ENCODE assay signal across 29 cellular contexts in genomic region chrX:130555757-130556156, GRCh38.
"Had no signal": no experiment of that assay in that cellular context is flagged by ENCODE, and none has a peak within 500 bp of the region (broad histone marks: within the 10 kb centered on the region; RNA-seq: fewer than 3 reads in every experiment).

No MANE protein-coding gene starts in this region.

- H3K4me1 ChIP-seq: left lung, lower lobe of right lung, prostate gland, suprapubic skin, upper lobe of right lung had no signal

- DNase-seq: hippocampal formation; kidney glomerular epithelial cell; left cardiac atrium; left lung; lower lobe of right lung; mammary epithelial cell; mesendoderm; naive B cell; ovary; retina; right cardiac atrium; stimulated activated CD4-positive, alpha-beta T cell treated with anti-CD3 and anti-CD28 coated beads, Interleukin-12 subunit alpha, Interleukin-12 subunit beta, amount 100 ng/mL, for 4 hours; stimulated activated CD4-positive, alpha-beta T cell treated with anti-CD3 and anti-CD28 coated beads, Interleukin-15, amount 100 ng/mL, for 24 hours; stimulated activated CD4-positive, alpha-beta T cell treated with anti-CD3 and anti-CD28 coated beads, Interleukin-2, amount 100 ng/mL, for 24 hours; stimulated activated CD4-positive, alpha-beta T cell treated with anti-CD3 and anti-CD28 coated beads, Interleukin-4, amount 100 ng/mL, for 1 hour; stimulated activated naive CD4-positive, alpha-beta T cell; tibial artery; trophoblast cell; upper lobe of right lung had no signal

- FAIRE-seq: keratinocyte, urothelium cell line had no signal

- H3K27ac Mint-ChIP-seq: mesothelial cell of epicardium; naive B cell; natural killer cell treated with Interleukin-12 subunit alpha and Interleukin-12 subunit beta and Interleukin-15 and Interleukin-18, amount 100 ng/mL, for 72 hours; stimulated activated effector memory CD8-positive, alpha-beta T cell treated with anti-CD3 and anti-CD28 coated beads, Interleukin-12 subunit alpha, Interleukin-12 subunit beta, amount 100 ng/mL, for 72 hours; stimulated activated naive CD8-positive, alpha-beta T cell treated with anti-CD3 and anti-CD28 coated beads, Interleukin-15, Interleukin-2, amounts not matched to agents 100 ng/mL and 50 ng/mL, for 24 hours had no signal

- H3K36me3 Mint-ChIP-seq: mesothelial cell of epicardium; naive B cell; natural killer cell treated with Interleukin-12 subunit alpha and Interleukin-12 subunit beta and Interleukin-15 and Interleukin-18, amount 100 ng/mL, for 72 hours; stimulated activated effector memory CD8-positive, alpha-beta T cell treated with anti-CD3 and anti-CD28 coated beads, Interleukin-12 subunit alpha, Interleukin-12 subunit beta, amount 100 ng/mL, for 72 hours had no signal

- H3K27ac ChIP-seq: left lung, lower lobe of right lung, ovary, prostate gland, suprapubic skin, thoracic aorta, tibial artery, upper lobe of right lung had no signal

- H3K4me3 ChIP-seq: left lung, lower lobe of right lung, ovary, prostate gland, skin epidermis, suprapubic skin, thoracic aorta, tibial artery, upper lobe of right lung had no signal

- H3K9me3 ChIP-seq: left lung, lower lobe of right lung, ovary, prostate gland, suprapubic skin, thoracic aorta, tibial artery, upper lobe of right lung had no signal

- H3K27me3 ChIP-seq: left lung, ovary, suprapubic skin, tibial artery, upper lobe of right lung had no signal

- ATAC-seq: left cardiac atrium; left lung; lower lobe of right lung; natural killer cell treated with Interleukin-12 subunit alpha and Interleukin-12 subunit beta and Interleukin-15 and Interleukin-18, amount 100 ng/mL, for 72 hours; right cardiac atrium; stimulated activated effector memory CD8-positive, alpha-beta T cell treated with anti-CD3 and anti-CD28 coated beads, Interleukin-12 subunit alpha, Interleukin-12 subunit beta, amount 100 ng/mL, for 72 hours; upper lobe of right lung had no signal

- H3K4me1 Mint-ChIP-seq: mesothelial cell of epicardium; stimulated activated effector memory CD8-positive, alpha-beta T cell treated with anti-CD3 and anti-CD28 coated beads, Interleukin-12 subunit alpha, Interleukin-12 subunit beta, amount 100 ng/mL, for 72 hours had no signal

- H3K36me3 ChIP-seq: left lung, lower lobe of right lung, ovary, prostate gland, suprapubic skin, thoracic aorta, tibial artery, upper lobe of right lung had no signal

- H3K9me3 Mint-ChIP-seq: mesothelial cell of epicardium; naive B cell; natural killer cell treated with Interleukin-12 subunit alpha and Interleukin-12 subunit beta and Interleukin-15 and Interleukin-18, amount 100 ng/mL, for 72 hours; stimulated activated effector memory CD8-positive, alpha-beta T cell treated with anti-CD3 and anti-CD28 coated beads, Interleukin-12 subunit alpha, Interleukin-12 subunit beta, amount 100 ng/mL, for 72 hours; stimulated activated naive CD8-positive, alpha-beta T cell treated with anti-CD3 and anti-CD28 coated beads, Interleukin-15, Interleukin-2, amounts not matched to agents 100 ng/mL and 50 ng/mL, for 24 hours had no signal

- H3K4me3 Mint-ChIP-seq: mesothelial cell of epicardium; naive B cell; natural killer cell treated with Interleukin-12 subunit alpha and Interleukin-12 subunit beta and Interleukin-15 and Interleukin-18, amount 100 ng/mL, for 72 hours; stimulated activated effector memory CD8-positive, alpha-beta T cell treated with anti-CD3 and anti-CD28 coated beads, Interleukin-12 subunit alpha, Interleukin-12 subunit beta, amount 100 ng/mL, for 72 hours; stimulated activated naive CD8-positive, alpha-beta T cell treated with anti-CD3 and anti-CD28 coated beads, Interleukin-15, Interleukin-2, amounts not matched to agents 100 ng/mL and 50 ng/mL, for 24 hours had no signal
